In the genomic region with DNA sequence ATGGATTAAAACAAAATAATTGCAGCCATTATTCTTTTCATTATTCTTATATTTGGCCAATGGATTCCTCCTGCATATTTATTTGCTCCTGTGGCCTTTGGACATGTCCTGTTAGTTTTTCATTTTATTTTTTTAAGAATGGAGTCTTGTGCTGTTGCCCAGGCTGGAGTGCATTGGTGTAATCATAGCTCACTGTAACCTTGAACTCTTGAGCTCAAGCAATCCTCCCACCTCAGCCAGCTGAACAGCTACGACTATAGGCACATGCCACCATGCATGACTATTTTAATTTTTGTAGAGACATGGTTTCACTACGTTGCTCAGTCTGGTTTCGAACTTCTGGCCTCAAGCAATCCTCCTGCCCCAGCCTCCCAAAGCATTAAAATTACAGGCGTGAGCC, we compare ENCODE assay signal across 30 cellular contexts. TPM values are rescaled to one million over a fixed set of nuclear protein-coding genes. Genes with fewer than 3 reads are reported as not detected.
"Had no signal": no experiment of that assay in that cellular context is flagged by ENCODE, and none has a peak within 500 bp of the region (broad histone marks: within the 10 kb centered on the region; RNA-seq: fewer than 3 reads in every experiment).

No MANE protein-coding gene starts in this region.

- H3K9me3 ChIP-seq: colonic mucosa, esophagus muscularis mucosa, esophagus squamous epithelium, gastrocnemius medialis, gastroesophageal sphincter had no signal

- H3K27ac ChIP-seq: colonic mucosa, coronary artery, dorsolateral prefrontal cortex, epithelial cell of prostate, esophagus muscularis mucosa, esophagus squamous epithelium, foreskin keratinocyte, gastrocnemius medialis, gastroesophageal sphincter, heart left ventricle, heart right ventricle had no signal

- FAIRE-seq: colon, endometrium, endothelial cell of umbilical vein had no signal

- H3K27me3 ChIP-seq: colonic mucosa, dorsolateral prefrontal cortex, esophagus muscularis mucosa, esophagus squamous epithelium, foreskin keratinocyte, gastrocnemius medialis, gastroesophageal sphincter, heart left ventricle, heart right ventricle had no signal

- ATAC-seq: effector memory CD8-positive, alpha-beta T cell; esophagus mucosa; foreskin keratinocyte; gastrocnemius medialis; gastroesophageal sphincter; heart left ventricle; heart right ventricle had no signal

- H3K4me3 ChIP-seq: colonic mucosa, coronary artery, dorsolateral prefrontal cortex, esophagus muscularis mucosa, esophagus squamous epithelium, gastrocnemius medialis, gastroesophageal sphincter, heart left ventricle, heart right ventricle had no signal

- H3K4me1 ChIP-seq: colonic mucosa, esophagus muscularis mucosa, esophagus squamous epithelium, foreskin keratinocyte, gastrocnemius medialis, gastroesophageal sphincter had no signal

- DNase-seq: colonic mucosa; cortex of kidney; dermis blood vessel endothelial cell; dorsolateral prefrontal cortex; effector CD4-positive, alpha-beta T cell; effector CD8-positive, alpha-beta T cell; effector memory CD4-positive, alpha-beta T cell; effector memory CD8-positive, alpha-beta T cell; endodermal cell; erythroblast; esophagus squamous epithelium; foreskin fibroblast; foreskin keratinocyte; foreskin melanocyte; gastrocnemius medialis; glutamatergic neuron; head of caudate nucleus; heart left ventricle; heart right ventricle had no signal

- H3K36me3 ChIP-seq: colonic mucosa, esophagus muscularis mucosa, esophagus squamous epithelium, gastrocnemius medialis, gastroesophageal sphincter, heart left ventricle, heart right ventricle had no signal

RNA-seq across cellular contexts. Expression of gene STEAP4, which starts 44.1 kb away (rescaled TPM):
- total RNA-seq: chondrocyte, dermis blood vessel endothelial cell, dermis microvascular lymphatic vessel endothelial cell, endodermal cell, endothelial cell of umbilical vein, glomerular endothelial cell had no signal
- polyA plus RNA-seq: endothelial cell of umbilical vein had no signal
